ENCODE assay signal across 9 cellular contexts in genomic region chr11:117717485-117718314, GRCh38.
A peak's percentile ranks its signal among the peaks of the same experiment; 100 is the strongest.
DNase-seq lines count a peak whose midpoint lies in the region; ATAC-seq and TF ChIP-seq lines count a peak whose summit lies in the region.
"Had no signal": no experiment of that assay in that cellular context is flagged by ENCODE, and none has a peak within 500 bp of the region (broad histone marks: within the 10 kb centered on the region; RNA-seq: fewer than 3 reads in every experiment).

No MANE protein-coding gene starts in this region.

- H3K27ac ChIP-seq in substantia nigra (ENCODE audit: low read depth, low read length, poor library complexity, severe bottlenecking) = peak overlapping the region; percentile 100

- intact Hi-C loops in lower leg skin (cut with DNase I; ENCODE audit: low total_unique reads) = no loop called here

- no peak overlapping the region for H3K4me3 ChIP-seq in lower leg skin (ENCODE audit: low read depth, poor library complexity, severe bottlenecking)

- peak; percentile 87 for DNase-seq in NCI-H1092 treated with DMSO at 0.1 percent for 48 hours (lab: John Stamatoyannopoulos, UW)
- DNase-seq in SHP77 treated with DMSO at 0.1 percent for 48 hours (lab: John Stamatoyannopoulos, UW) = peak; percentile 64
- DNase-seq in islet precursor cell = peak; percentile 77
- peak in 48 of 49 donors; percentile 58 to 96 (median 84) for DNase-seq in substantia nigra (lab: John Stamatoyannopoulos, UW)
- no peak for DNase-seq in stimulated activated CD4-positive, alpha-beta T cell treated with anti-CD3 and anti-CD28 coated beads, Interleukin-4, amount 100 ng/mL, for 1 hour
- DNase-seq in NCI-H1694 (lab: John Stamatoyannopoulos, UW) = no peak
- no peak for DNase-seq in lower leg skin (ENCODE audit: low spot score in 2 of 2)
- DNase-seq: activated CD4-positive, alpha-beta T cell treated with anti-CD3 and anti-CD28 coated beads for 48 hours had no signal

- TF ChIP-seq POLR2A in lower leg skin (IDR thresholded peaks at IDR 0.05) = no peak

- no peak for TF ChIP-seq CTCF in lower leg skin (IDR thresholded peaks at IDR 0.05)

- WGBS in lower leg skin, 2 donors = 55 to 60% methylated on average over 24 of the region's 25 CpGs

- ATAC-seq in GM21447 (IDR thresholded peaks at IDR 0.05; ENCODE audit: unreplicated experiment) = no peak

Comparison
In these comparisons a context has a peak if more than half of its experiments do, and no peak if none do; other contexts are left out.
1. DNase-seq: peak in NCI-H1092 treated with DMSO at 0.1 percent for 48 hours (single experiment), SHP77 treated with DMSO at 0.1 percent for 48 hours (single experiment), islet precursor cell (single experiment) and substantia nigra (48 of 49); none in stimulated activated CD4-positive, alpha-beta T cell treated with anti-CD3 and anti-CD28 coated beads, Interleukin-4, amount 100 ng/mL, for 1 hour (single experiment), NCI-H1694 (single experiment) and lower leg skin (0 of 2).